23 cellular contexts compared by ENCODE assay signal in genomic region chr6:140475086-140475485, GRCh38.
DNase-seq lines count a peak whose midpoint lies in the region; ATAC-seq, FAIRE-seq and TF ChIP-seq lines count a peak whose summit lies in the region.
"Had no signal": no experiment of that assay in that cellular context is flagged by ENCODE, and none has a peak within 500 bp of the region (broad histone marks: within the 10 kb centered on the region; RNA-seq: fewer than 3 reads in every experiment).

No MANE protein-coding gene starts in this region.

- ATAC-seq in GM21367 (IDR thresholded peaks at IDR 0.05; ENCODE audit: unreplicated experiment) = no peak
- ATAC-seq: naive thymus-derived CD8-positive, alpha-beta T cell; stimulated activated memory B cell treated with anti-CD40 and anti-IgM and Interleukin-4, amounts not matched to agents 10 μg/mL and 1 μg/mL and 100 μg/mL, for 72 hours; T-helper 17 cell had no signal

- H3K79me2 ChIP-seq in SU-DHL-6 (ENCODE audit: insufficient read depth, low read length) (no peaks in the 10 kb centered on the region), osteoblast (ENCODE audit: insufficient read depth, low read length) (no peaks in the 10 kb centered on the region)

- TF ChIP-seq CTCF in SU-DHL-6 (IDR thresholded peaks at IDR 0.05; ENCODE audit: insufficient read depth, low read length, poor library complexity, severe bottlenecking) = no peak
- no peak for TF ChIP-seq CTCF in fibroblast of mammary gland (conservative IDR thresholded peaks at IDR 0.05; ENCODE audit: control insufficient read depth, insufficient read depth, low read depth, low read length)
- no peak for TF ChIP-seq CTCF in osteoblast (IDR thresholded peaks at IDR 0.05; ENCODE audit: extremely low read depth, low read depth, low read length)
- no peak for TF ChIP-seq CTCF in kidney (IDR thresholded peaks at IDR 0.05; ENCODE audit: borderline replicate concordance, extremely low read depth, insufficient read depth)
- TF ChIP-seq CTCF in ovary (IDR thresholded peaks at IDR 0.05) = no peak

- no peaks in the 10 kb centered on the region for H3K4me1 ChIP-seq in osteoblast (ENCODE audit: insufficient read depth, low read length)
- H3K4me1 ChIP-seq in kidney (ENCODE audit: control insufficient read depth in 1 of 2, insufficient read depth in 1 of 2, low read depth in 1 of 2, low read length in 2 of 2) = no peaks in the 10 kb centered on the region
- H3K4me1 ChIP-seq in ovary (ENCODE audit: insufficient read depth) = no peaks in the 10 kb centered on the region
- H3K4me1 ChIP-seq: SJCRH30 had no signal

- H2AFZ ChIP-seq in SU-DHL-6 (ENCODE audit: low read depth, low read length, severe bottlenecking) = peak overlapping the region; percentile 12
- H2AFZ ChIP-seq in osteoblast (ENCODE audit: low read length) = peak overlapping the region; percentile 77

- no peaks in the 10 kb centered on the region; the same call in 1 of the 2 replicates for H3F3A ChIP-seq in SU-DHL-6 (ENCODE audit: insufficient read depth)

- H4K20me1 ChIP-seq in SU-DHL-6 (ENCODE audit: low read depth, low read length) (no peaks in the 10 kb centered on the region), osteoblast (ENCODE audit: insufficient read depth, low read length) (no peaks in the 10 kb centered on the region)

- no peaks in the 10 kb centered on the region for H3K36me3 ChIP-seq in SU-DHL-6 (ENCODE audit: low read length)
- no peaks in the 10 kb centered on the region for H3K36me3 ChIP-seq in osteoblast (ENCODE audit: insufficient read depth, low read length)
- no peaks in the 10 kb centered on the region for H3K36me3 ChIP-seq in kidney (ENCODE audit: control insufficient read depth in 1 of 2, insufficient read depth in 2 of 2, low read length in 2 of 2)
- no peaks in the 10 kb centered on the region for H3K36me3 ChIP-seq in ovary
- H3K36me3 ChIP-seq: SJCRH30 had no signal

- H3K9ac ChIP-seq in SU-DHL-6 (ENCODE audit: low read length) = no peak overlapping the region
- H3K9ac ChIP-seq in kidney (ENCODE audit: low read length in 2 of 2) = no peak overlapping the region

- H3K27me3 ChIP-seq in SU-DHL-6 (ENCODE audit: low read length) (no peaks in the 10 kb centered on the region), osteoblast (ENCODE audit: insufficient read depth, low read length) (no peaks in the 10 kb centered on the region), ovary (no peaks in the 10 kb centered on the region)
- H3K27me3 ChIP-seq: SJCRH30 had no signal

- H3K9me2 ChIP-seq in SU-DHL-6 (replicated peaks; ENCODE audit: insufficient read depth, low read length) = no peaks in the 10 kb centered on the region

- H3K4me3 ChIP-seq in SU-DHL-6 (ENCODE audit: insufficient read depth, low read length, poor library complexity, severe bottlenecking) (no peak overlapping the region), fibroblast of mammary gland (ENCODE audit: control insufficient read depth, low read depth, low read length) (no peak overlapping the region), osteoblast (ENCODE audit: insufficient read depth, low read length) (no peak overlapping the region), kidney (ENCODE audit: low read length in 2 of 2) (no peak overlapping the region), ovary (no peak overlapping the region)
- H3K4me3 ChIP-seq: SJCRH30 had no signal

- DNase-seq in ELR (ENCODE audit: low read depth) = peak; percentile 9
- peak; percentile 11 for DNase-seq in fibroblast of mammary gland (ENCODE audit: low read depth)
- DNase-seq in osteoblast (ENCODE audit: insufficient read length, low spot score, missing footprints) = no peak
- DNase-seq in kidney = no peak
- DNase-seq in cardiac septum (ENCODE audit: low spot score) = no peak
- no peak for DNase-seq in ovary
- DNase-seq: activated CD4-positive, alpha-beta T cell treated with anti-CD3 and anti-CD28 coated beads for 48 hours; activated naive CD4-positive, alpha-beta T cell treated with anti-CD3 and anti-CD28 coated beads, Interleukin-2, amount 10 ng/mL, durations not matched to agents 7 days and 5 days; anterior cingulate cortex; cerebellar nuclear complex; hippocampal formation; islet precursor cell; naive thymus-derived CD8-positive, alpha-beta T cell; NCI-H446 treated with DMSO at 0.1 percent for 48 hours; posterior cingulate gyrus; SJCRH30; stimulated activated CD4-positive, alpha-beta T cell treated with anti-CD3 and anti-CD28 coated beads, Interleukin-2, amount 100 ng/mL, for 24 hours; T-helper 17 cell had no signal

- no peak for FAIRE-seq in kidney (lab: Jason Lieb, UNC)
- FAIRE-seq: G401.6 had no signal

- H3K9me3 ChIP-seq in SU-DHL-6 (ENCODE audit: insufficient read depth, low read length) = no peaks in the 10 kb centered on the region
- peaks cover 6% of the 10 kb centered on the region for H3K9me3 ChIP-seq in osteoblast (ENCODE audit: low read depth, low read length)
- H3K9me3 ChIP-seq in kidney (ENCODE audit: control insufficient read depth in 1 of 2, low read length in 2 of 2) = no peaks in the 10 kb centered on the region
- H3K9me3 ChIP-seq in ovary = no peaks in the 10 kb centered on the region
- H3K9me3 ChIP-seq: SJCRH30 had no signal

- no peak for TF ChIP-seq EP300 in ovary (IDR thresholded peaks at IDR 0.05)

- intact Hi-C loops in kidney (cut with DNase I) = no loop called here
- intact Hi-C loops in cardiac septum (cut with DNase I) = no loop called here
- intact Hi-C loops in ovary (cut with DNase I) = no loop called here

- H3K27ac ChIP-seq in SU-DHL-6 (ENCODE audit: low read depth, low read length) (no peak overlapping the region), osteoblast (ENCODE audit: low read depth, low read length) (no peak overlapping the region), kidney (ENCODE audit: low read depth in 2 of 2, low read length in 2 of 2) (no peak overlapping the region), ovary (no peak overlapping the region)
- H3K27ac ChIP-seq: epithelial cell of prostate, SJCRH30 had no signal

- WGBS in ovary, 3 donors = 85 to 94% (median 90%) methylated on average over 2 of the region's 2 CpGs

- TF ChIP-seq POLR2A in ovary (IDR thresholded peaks at IDR 0.05) = no peak

- H3K4me2 ChIP-seq in SU-DHL-6 (ENCODE audit: low read depth, low read length, poor library complexity, severe bottlenecking) (no peak overlapping the region), osteoblast (ENCODE audit: insufficient read depth, low read length) (no peak overlapping the region)

Comparison
In these comparisons a context has a peak if more than half of its experiments do, and no peak if none do; other contexts are left out.
1. DNase-seq: peak in ELR (single experiment) and fibroblast of mammary gland (single experiment); none in osteoblast (single experiment), kidney (single experiment), cardiac septum (single experiment) and ovary (0 of 5).